In genomic region chr14:60649815-60650381, GRCh38 we compare ENCODE assay signal across 8 cellular contexts. TPM values are rescaled to one million over a fixed set of nuclear protein-coding genes. Genes with fewer than 3 reads are reported as not detected.
A peak's percentile ranks its signal among the peaks of the same experiment; 100 is the strongest.
DNase-seq lines count a peak whose midpoint lies in the region; ATAC-seq and TF ChIP-seq lines count a peak whose summit lies in the region.

No MANE protein-coding gene starts in this region.

- H3K27me3 ChIP-seq in breast epithelium (peaks cover 8 to 98% of the 10 kb centered on the region in 2 donors), neural cell (ENCODE audit: insufficient read depth, low read depth, low read length) (peaks cover 100% of the 10 kb centered on the region)

- DNase-seq in EL (peak; percentile 45), NCI-H146 treated with DMSO at 0.1 percent for 48 hours (lab: John Stamatoyannopoulos, UW; ENCODE audit: unreplicated experiment) (peak; percentile 41), breast epithelium (ENCODE audit: low spot score in 2 of 2) (no peak)
- DNase-seq in activated naive CD4-positive, alpha-beta T cell treated with Interleukin-2 at 50 U/mL for 16 hours, result no peak

- H4K20me1 ChIP-seq in neural cell (ENCODE audit: insufficient read depth), result no peaks in the 10 kb centered on the region

- H3K9me2 ChIP-seq in neural cell (ENCODE audit: insufficient read depth, low read length), result no peaks in the 10 kb centered on the region

- TF ChIP-seq CTCF in breast epithelium (IDR thresholded peaks at IDR 0.05), result no peak
- TF ChIP-seq CTCF in neural cell (IDR thresholded peaks at IDR 0.05; ENCODE audit: poor library complexity, severe bottlenecking), result no peak

- no peak for TF ChIP-seq POLR2A in breast epithelium (IDR thresholded peaks at IDR 0.05)

- no peak overlapping the region for H3K4me2 ChIP-seq in neural cell (ENCODE audit: low read length)

- no peaks in the 10 kb centered on the region for H3F3A ChIP-seq in neural cell (ENCODE audit: insufficient read depth, low read length, poor library complexity, severe bottlenecking)

- intact Hi-C loops in breast epithelium (cut with DNase I; ENCODE audit: low total_unique reads), result no loop called here

- H3K79me2 ChIP-seq in neural cell (replicated peaks; ENCODE audit: insufficient read depth, low read length), result no peaks in the 10 kb centered on the region

- no peak overlapping the region for H2AFZ ChIP-seq in neural cell (ENCODE audit: low read depth, low read length)

- no peak overlapping the region for H3K27ac ChIP-seq in breast epithelium
- no peak overlapping the region for H3K27ac ChIP-seq in neural cell (ENCODE audit: low read length)

- H3K4me3 ChIP-seq in breast epithelium (peak overlapping the region; percentile 49 to 68 (median 54)), neural cell (ENCODE audit: low read length) (peak overlapping the region; percentile 56)

- TF ChIP-seq EP300 in neural cell (conservative IDR thresholded peaks at IDR 0.05; ENCODE audit: poor library complexity, severe bottlenecking), result no peak

- no peak for TF ChIP-seq RAD21 in neural cell (conservative IDR thresholded peaks at IDR 0.05)

- ATAC-seq in HG03354 (IDR thresholded peaks at IDR 0.05; ENCODE audit: poor library complexity, severe bottlenecking, unreplicated experiment) (no peak), HG03442 (IDR thresholded peaks at IDR 0.05; ENCODE audit: unreplicated experiment) (no peak), HG03175 (IDR thresholded peaks at IDR 0.05; ENCODE audit: unreplicated experiment) (no peak)

- no peaks in the 10 kb centered on the region for H3K9me3 ChIP-seq in breast epithelium
- no peaks in the 10 kb centered on the region for H3K9me3 ChIP-seq in neural cell (ENCODE audit: low read length)

- H3K9ac ChIP-seq in neural cell (ENCODE audit: low read length), result no peak overlapping the region

- H3K36me3 ChIP-seq in breast epithelium, result no peaks in the 10 kb centered on the region
- no peaks in the 10 kb centered on the region for H3K36me3 ChIP-seq in neural cell (ENCODE audit: insufficient read depth, low read length)

- peaks cover 4 to 11% of the 10 kb centered on the region in 2 donors for H3K4me1 ChIP-seq in breast epithelium

TF ChIP-seq in neural cell, 6 proteins besides CTCF, POLR2A, EP300 and RAD21:
- TF ChIP-seq SMC3 (conservative IDR thresholded peaks at IDR 0.05; ENCODE audit: poor library complexity) (no peak), POLR2AphosphoS5 (IDR thresholded peaks at IDR 0.05) (no peak), EZH2 (IDR thresholded peaks at IDR 0.05; ENCODE audit: borderline replicate concordance, insufficient read depth, low read length, poor library complexity, severe bottlenecking) (peak; percentile 75)

RNA-seq across cellular contexts. Expression of gene SIX1, which starts 0.6 kb away (rescaled TPM):
- 10 to 100 TPM in 1 of 3 donors, 1 to 10 TPM in 2; 2.6 to 14.9 (median 5.0) TPM for total RNA-seq in breast epithelium
- not detected in 2 replicates for polyA plus RNA-seq in neural cell
- not detected in 2 replicates for polyA minus RNA-seq in neural cell

Comparison
In these comparisons a context has a peak if more than half of its experiments do, and no peak if none do; other contexts are left out.
1. DNase-seq: peak in EL (single experiment) and NCI-H146 treated with DMSO at 0.1 percent for 48 hours (single experiment); none in breast epithelium (0 of 2) and activated naive CD4-positive, alpha-beta T cell treated with Interleukin-2 at 50 U/mL for 16 hours (single experiment).